Comparison of ENCODE assay signal across 10 cellular contexts in the genomic region with DNA sequence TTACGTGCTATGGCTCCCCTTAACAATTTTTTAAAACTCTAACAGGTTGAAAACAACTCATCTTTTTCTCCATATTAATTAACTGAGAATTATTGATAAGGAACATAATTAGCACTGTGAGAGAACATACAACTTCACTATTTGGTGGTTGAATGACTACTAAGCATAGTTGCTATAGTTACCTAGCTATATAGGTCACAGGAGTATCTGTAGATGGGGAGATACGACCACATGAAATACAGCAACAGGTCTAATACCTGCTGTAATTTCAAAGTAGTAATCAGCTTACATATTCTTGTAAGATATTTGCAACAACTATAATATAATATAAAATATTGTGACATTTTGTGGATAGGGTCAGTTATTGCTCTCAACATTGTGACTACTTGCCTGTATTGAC.
"Had no signal": no experiment of that assay in that cellular context is flagged by ENCODE, and none has a peak within 500 bp of the region (broad histone marks: within the 10 kb centered on the region; RNA-seq: fewer than 3 reads in every experiment).

No MANE protein-coding gene starts in this region.

- H2AFZ ChIP-seq: GM23338 had no signal

- H3K4me3 ChIP-seq: GM23338, HAP-1 had no signal

- H3K9me3 ChIP-seq: HAP-1 had no signal

- FAIRE-seq: H1, H54 had no signal

- H3K4me1 Mint-ChIP-seq: H9 had no signal

- H3K27ac Mint-ChIP-seq: GM23338, H9, HFFc6 had no signal

- H3K4me3 Mint-ChIP-seq: GM23338, H9, HFFc6 had no signal

- ATAC-seq: GM23338, HCT116 had no signal

- H3K4me1 ChIP-seq: HAP-1 had no signal

- H3K4me2 ChIP-seq: GM23338 had no signal

- DNase-seq: GOT3, H7, H9, HCEC 1CT, HFFc6 had no signal

- H3K36me3 ChIP-seq: HAP-1 had no signal
